In the genomic region with DNA sequence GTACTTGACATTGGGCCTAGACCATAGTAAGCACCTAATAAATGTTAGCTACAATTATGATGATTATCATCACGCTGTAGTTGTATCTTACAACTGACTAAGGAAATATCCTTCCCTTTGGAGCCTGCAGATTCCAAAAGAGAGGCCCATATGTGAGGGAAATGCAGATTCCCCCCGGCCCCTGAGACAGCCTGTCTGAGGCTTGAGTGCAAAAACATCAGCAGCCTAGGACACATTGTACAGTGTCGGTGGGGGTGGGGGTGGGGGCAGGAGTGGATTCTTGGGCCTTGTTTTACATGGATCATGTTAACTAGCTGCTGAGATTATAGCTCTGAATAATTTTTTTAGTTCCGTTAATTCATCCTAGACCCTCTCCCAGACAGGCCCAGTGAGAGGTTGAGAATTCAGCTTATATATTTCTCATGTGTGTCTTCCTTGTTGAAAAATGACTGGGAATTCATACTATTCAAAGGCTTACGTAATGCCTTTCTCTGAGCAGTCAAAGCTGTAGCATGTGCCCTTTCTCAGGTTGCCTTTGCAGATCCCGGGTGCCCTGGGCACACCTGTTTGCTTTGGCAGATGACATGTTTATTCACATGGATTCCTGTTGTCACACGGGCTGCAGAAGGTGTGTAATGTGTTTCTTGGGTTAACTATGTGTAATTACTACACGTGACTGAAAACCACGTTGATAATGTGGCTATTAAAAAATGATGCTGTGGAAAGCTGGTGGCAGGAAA, we compare ENCODE assay signal across 16 cellular contexts.
DNase-seq lines count a peak whose midpoint lies in the region; ATAC-seq lines count a peak whose summit lies in the region.
"Had no signal": no experiment of that assay in that cellular context is flagged by ENCODE, and none has a peak within 500 bp of the region (broad histone marks: within the 10 kb centered on the region; RNA-seq: fewer than 3 reads in every experiment).

No MANE protein-coding gene starts in this region.

- peaks cover 2 to 9% of the 10 kb centered on the region in 2 donors for H3K36me3 Mint-ChIP-seq in CD4-positive, alpha-beta memory T cell

- CTCF ChIA-PET in CD4-positive, alpha-beta memory T cell (lab: Charles Lee; ENCODE audit: partially characterized antibody) = no interaction called here

- peaks cover 2 to 5% of the 10 kb centered on the region in 2 donors for H3K4me1 ChIP-seq in mucosa of rectum (ENCODE audit: control insufficient read depth in 2 of 2, insufficient read depth in 2 of 2, low read length in 2 of 2)
- H3K4me1 ChIP-seq in CD4-positive, alpha-beta memory T cell (ENCODE audit: insufficient read depth, low read length) = no peaks in the 10 kb centered on the region

- H3K4me1 Mint-ChIP-seq in CD4-positive, alpha-beta memory T cell = peaks cover 0 to 8% (median 5%) of the 10 kb centered on the region in 4 donors

- no peaks in the 10 kb centered on the region for H3K9me3 ChIP-seq in mucosa of rectum (ENCODE audit: control insufficient read depth in 2 of 2, low read length in 2 of 2)
- no peaks in the 10 kb centered on the region for H3K9me3 ChIP-seq in CD4-positive, alpha-beta memory T cell (ENCODE audit: control insufficient read depth in 1 of 2, low read length in 2 of 2)
- H3K9me3 ChIP-seq: BLaER1 treated with 17β-estradiol and CSF1 and Interleukin-3, amounts not matched to agents 10 nM and 100 nM; heart right ventricle; sigmoid colon had no signal

- H3K9me3 Mint-ChIP-seq in CD4-positive, alpha-beta memory T cell = peaks cover 0 to 2% (median 0%) of the 10 kb centered on the region in 8 donors
- H3K9me3 Mint-ChIP-seq: activated naive CD4-positive, alpha-beta T cell treated with anti-CD3 and anti-CD28 coated beads, Interleukin-2, amount 50 U/mL, for 24 hours had no signal

- POLR2A ChIA-PET in CD4-positive, alpha-beta memory T cell (lab: Charles Lee; ENCODE audit: partially characterized antibody) = no interaction called here

- no peak overlapping the region for H3K9ac ChIP-seq in mucosa of rectum (ENCODE audit: low read depth in 1 of 2, low read length in 2 of 2)
- H3K9ac ChIP-seq: BLaER1 treated with 17β-estradiol and CSF1 and Interleukin-3, amounts not matched to agents 10 nM and 100 nM had no signal

- intact Hi-C loops in CD4-positive, alpha-beta memory T cell (cut with micrococcal nuclease) = no loop called here

- H3K4me3 Mint-ChIP-seq in CD4-positive, alpha-beta memory T cell = no peak overlapping the region
- H3K4me3 Mint-ChIP-seq: activated naive CD4-positive, alpha-beta T cell treated with anti-CD3 and anti-CD28 coated beads, Interleukin-2, amount 50 U/mL, for 24 hours had no signal

- H3K4me3 ChIP-seq in mucosa of rectum (ENCODE audit: low read length in 2 of 2) = no peak overlapping the region
- H3K4me3 ChIP-seq in CD4-positive, alpha-beta memory T cell (ENCODE audit: low read length in 2 of 2) = no peak overlapping the region
- H3K4me3 ChIP-seq: BLaER1 treated with 17β-estradiol and CSF1 and Interleukin-3, amounts not matched to agents 10 nM and 100 nM; heart right ventricle; sigmoid colon had no signal

- no peaks in the 10 kb centered on the region for H3K27me3 ChIP-seq in mucosa of rectum (ENCODE audit: control insufficient read depth in 2 of 2, insufficient read depth in 2 of 2, low read length in 2 of 2)
- no peaks in the 10 kb centered on the region for H3K27me3 ChIP-seq in CD4-positive, alpha-beta memory T cell (ENCODE audit: insufficient read depth, low read length)
- H3K27me3 ChIP-seq: BLaER1 treated with 17β-estradiol and CSF1 and Interleukin-3, amounts not matched to agents 10 nM and 100 nM; heart right ventricle; sigmoid colon had no signal

- H3K36me3 ChIP-seq in mucosa of rectum (ENCODE audit: control insufficient read depth in 2 of 2, insufficient read depth in 2 of 2, low read length in 2 of 2) = peaks cover 0 to 5% of the 10 kb centered on the region in 2 donors
- no peaks in the 10 kb centered on the region for H3K36me3 ChIP-seq in CD4-positive, alpha-beta memory T cell (ENCODE audit: insufficient read depth, low read length)
- H3K36me3 ChIP-seq: sigmoid colon had no signal

- H3K27me3 Mint-ChIP-seq in CD4-positive, alpha-beta memory T cell = no peaks in the 10 kb centered on the region
- H3K27me3 Mint-ChIP-seq: activated naive CD4-positive, alpha-beta T cell treated with anti-CD3 and anti-CD28 coated beads, Interleukin-2, amount 50 U/mL, for 24 hours had no signal

- peak overlapping the region; percentile 12 to 21 for H3K27ac ChIP-seq in mucosa of rectum (ENCODE audit: low read depth in 2 of 2, low read length in 2 of 2)
- H3K27ac ChIP-seq in CD4-positive, alpha-beta memory T cell (ENCODE audit: low read depth, low read length) = no peak overlapping the region
- H3K27ac ChIP-seq: BLaER1 treated with 17β-estradiol and CSF1 and Interleukin-3, amounts not matched to agents 10 nM and 100 nM; sigmoid colon had no signal

- ATAC-seq in GM19023 (IDR thresholded peaks at IDR 0.05; ENCODE audit: unreplicated experiment) = no peak
- no peak for ATAC-seq in GM18867 (IDR thresholded peaks at IDR 0.05; ENCODE audit: unreplicated experiment)
- ATAC-seq: heart right ventricle had no signal

- no peak overlapping the region for H3K27ac Mint-ChIP-seq in CD4-positive, alpha-beta memory T cell
- H3K27ac Mint-ChIP-seq: activated naive CD4-positive, alpha-beta T cell treated with anti-CD3 and anti-CD28 coated beads, Interleukin-2, amount 50 U/mL, for 24 hours had no signal

- DNase-seq in DMS53 (lab: John Stamatoyannopoulos, UW) (peak; percentile 81), NCI-H2029 (lab: John Stamatoyannopoulos, UW) (peak; percentile 97), SHP77 (lab: John Stamatoyannopoulos, UW) (peak; percentile 94 to 96), D341Med (ENCODE audit: low spot score) (no peak)
- DNase-seq in CD4-positive, alpha-beta memory T cell = no peak
- DNase-seq: activated CD4-positive, CD25-positive, alpha-beta regulatory T cell; activated CD8-positive, alpha-beta memory T cell treated with anti-CD3 and anti-CD28 coated beads, Interleukin-2, amount 50 U/mL, for 48 hours; heart right ventricle; NCI-H1694 treated with DMSO at 0.1 percent for 48 hours; sigmoid colon; stimulated activated naive CD4-positive, alpha-beta T cell treated with Interleukin-2 at 50 U/mL for 16 hours had no signal

Comparison
In these comparisons a context has a peak if more than half of its experiments do, and no peak if none do; other contexts are left out.
1. DNase-seq: peak in DMS53 (single experiment), NCI-H2029 (single experiment) and SHP77 (2 of 2); none in CD4-positive, alpha-beta memory T cell (0 of 5) and D341Med (single experiment).